30 cellular contexts compared by ENCODE assay signal in the genomic region with DNA sequence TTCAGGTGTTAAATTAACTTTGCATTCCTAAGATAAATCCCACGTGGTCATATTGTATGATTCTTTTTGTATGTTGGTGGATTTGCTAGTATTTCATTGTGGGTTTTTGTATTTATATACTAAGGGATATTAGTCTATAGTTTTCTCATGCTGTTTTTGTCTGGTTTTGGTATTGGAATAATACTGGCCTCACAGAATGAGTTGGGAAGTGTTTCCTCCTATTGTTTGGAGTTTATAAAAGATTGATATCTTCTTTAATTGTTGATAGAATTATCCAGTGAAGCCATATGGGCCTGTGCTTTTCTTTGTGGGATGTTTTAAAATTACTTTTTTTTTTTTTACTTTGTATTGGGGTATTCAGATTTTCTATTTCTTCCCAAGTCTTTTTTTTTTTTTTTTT.
"Had no signal": no experiment of that assay in that cellular context is flagged by ENCODE, and none has a peak within 500 bp of the region (broad histone marks: within the 10 kb centered on the region; RNA-seq: fewer than 3 reads in every experiment).

No MANE protein-coding gene starts in this region.

- H3K4me2 ChIP-seq: hepatocyte had no signal

- H3K27me3 Mint-ChIP-seq: dendritic cell treated with granulocyte-macrophage colony-stimulating factor and Interleukin-4, amounts not matched to agents 40 ng/mL and 50 ng/mL, for 4 days; effector memory CD8-positive, alpha-beta T cell; memory B cell; naive thymus-derived CD4-positive, alpha-beta T cell had no signal

- H3K36me3 ChIP-seq: colonic mucosa, gastrocnemius medialis had no signal

- FAIRE-seq: endometrium, kidney had no signal

- H3K9me3 ChIP-seq: colonic mucosa, esophagus squamous epithelium, gastrocnemius medialis, lower lobe of right lung had no signal

- H3K27ac Mint-ChIP-seq: dendritic cell treated with granulocyte-macrophage colony-stimulating factor and Interleukin-4, amounts not matched to agents 40 ng/mL and 50 ng/mL, for 4 days; effector memory CD8-positive, alpha-beta T cell; endodermal cell; immature natural killer cell; memory B cell; naive thymus-derived CD4-positive, alpha-beta T cell had no signal

- H3K27ac ChIP-seq: colonic mucosa, epithelial cell of prostate, esophagus squamous epithelium, gastrocnemius medialis, heart left ventricle, hepatocyte, left lung, lower lobe of right lung had no signal

- H3K27me3 ChIP-seq: colonic mucosa, esophagus squamous epithelium, gastrocnemius medialis, heart left ventricle, hepatocyte, left lung had no signal

- H2AFZ ChIP-seq: hepatocyte had no signal

- H3K4me1 ChIP-seq: colonic mucosa, esophagus squamous epithelium, gastrocnemius medialis, heart left ventricle, left lung, lower lobe of right lung had no signal

- H3K9me3 Mint-ChIP-seq: dendritic cell treated with granulocyte-macrophage colony-stimulating factor and Interleukin-4, amounts not matched to agents 40 ng/mL and 50 ng/mL, for 4 days; endodermal cell had no signal

- H3K4me3 Mint-ChIP-seq: dendritic cell treated with granulocyte-macrophage colony-stimulating factor and Interleukin-4, amounts not matched to agents 40 ng/mL and 50 ng/mL, for 4 days; effector memory CD8-positive, alpha-beta T cell; endodermal cell; immature natural killer cell; memory B cell; naive thymus-derived CD4-positive, alpha-beta T cell had no signal

- H3K4me1 Mint-ChIP-seq: endodermal cell; immature natural killer cell; memory B cell; naive thymus-derived CD4-positive, alpha-beta T cell had no signal

- ATAC-seq: effector memory CD8-positive, alpha-beta T cell; esophagus mucosa; gastrocnemius medialis; heart left ventricle; left lung; left ventricle myocardium superior; lower lobe of right lung; naive thymus-derived CD4-positive, alpha-beta T cell had no signal

- H3K4me3 ChIP-seq: colonic mucosa, esophagus squamous epithelium, gastrocnemius medialis, heart left ventricle, hepatocyte, left lung, lower lobe of right lung had no signal

- DNase-seq: cerebellar nuclear complex; colonic mucosa; cortex of kidney; effector CD8-positive, alpha-beta T cell; effector memory CD8-positive, alpha-beta T cell; endodermal cell; erythroblast; esophagus squamous epithelium; foreskin fibroblast; foreskin melanocyte; gastrocnemius medialis; heart left ventricle; hypothalamus; immature natural killer cell; islet precursor cell; kidney; kidney glomerular epithelial cell; left lung; left ventricle myocardium superior; lower lobe of right lung; mammary epithelial cell; mesendoderm; midbrain; naive thymus-derived CD4-positive, alpha-beta T cell had no signal
